ENCODE assay signal across 1 cellular context in the genomic region with DNA sequence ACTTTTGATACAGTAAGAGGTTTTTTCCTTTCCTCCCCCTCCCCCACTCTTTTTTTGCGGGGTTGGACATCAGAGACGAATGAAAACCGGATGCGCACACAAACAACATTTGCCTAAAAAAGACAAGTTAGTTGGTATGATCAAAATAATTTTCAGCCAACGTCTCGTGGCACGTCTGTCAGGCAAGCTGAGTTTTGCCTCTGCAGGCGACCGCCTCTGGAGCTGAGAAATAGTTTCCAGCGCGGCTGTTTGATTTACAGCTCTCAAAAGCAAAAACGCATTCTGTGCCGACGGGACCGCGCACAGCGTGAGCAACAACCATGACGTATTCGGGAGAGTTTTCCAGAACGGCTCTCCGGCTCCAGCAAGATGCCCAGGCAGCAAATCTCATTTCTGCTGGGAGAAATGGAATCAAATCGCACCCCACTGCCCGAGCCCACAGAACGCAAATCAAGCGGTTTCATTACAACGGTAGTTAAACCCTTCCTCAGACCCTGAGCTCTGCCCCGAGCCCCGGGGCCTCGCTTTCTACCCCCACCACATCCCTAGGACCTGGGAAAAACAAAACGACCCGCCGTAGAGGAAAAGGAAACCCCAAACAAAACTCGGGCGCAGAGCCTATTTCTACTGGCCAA.
TF ChIP-seq lines count a peak whose summit lies in the region.

No MANE protein-coding gene starts in this region.

TF ChIP-seq in HepG2, 621 proteins besides CTCF, POLR2A, EP300 and RAD21 (continued from another document and continues in another):
- TF ChIP-seq, protein P1, sequence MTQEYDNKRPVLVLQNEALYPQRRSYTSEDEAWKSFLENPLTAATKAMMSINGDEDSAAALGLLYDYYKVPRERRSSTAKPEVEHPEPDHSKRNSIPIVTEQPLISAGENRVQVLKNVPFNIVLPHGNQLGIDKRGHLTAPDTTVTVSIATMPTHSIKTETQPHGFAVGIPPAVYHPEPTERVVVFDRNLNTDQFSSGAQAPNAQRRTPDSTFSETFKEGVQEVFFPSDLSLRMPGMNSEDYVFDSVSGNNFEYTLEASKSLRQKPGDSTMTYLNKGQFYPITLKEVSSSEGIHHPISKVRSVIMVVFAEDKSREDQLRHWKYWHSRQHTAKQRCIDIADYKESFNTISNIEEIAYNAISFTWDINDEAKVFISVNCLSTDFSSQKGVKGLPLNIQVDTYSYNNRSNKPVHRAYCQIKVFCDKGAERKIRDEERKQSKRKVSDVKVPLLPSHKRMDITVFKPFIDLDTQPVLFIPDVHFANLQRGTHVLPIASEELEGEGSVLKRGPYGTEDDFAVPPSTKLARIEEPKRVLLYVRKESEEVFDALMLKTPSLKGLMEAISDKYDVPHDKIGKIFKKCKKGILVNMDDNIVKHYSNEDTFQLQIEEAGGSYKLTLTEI (CRISPR knock-in tag; conservative IDR thresholded peaks at IDR 0.05): no peak
- no peak for TF ChIP-seq NFIB (CRISPR knock-in tag; IDR thresholded peaks at IDR 0.05; ENCODE audit: borderline replicate concordance)
- TF ChIP-seq, protein P2, sequence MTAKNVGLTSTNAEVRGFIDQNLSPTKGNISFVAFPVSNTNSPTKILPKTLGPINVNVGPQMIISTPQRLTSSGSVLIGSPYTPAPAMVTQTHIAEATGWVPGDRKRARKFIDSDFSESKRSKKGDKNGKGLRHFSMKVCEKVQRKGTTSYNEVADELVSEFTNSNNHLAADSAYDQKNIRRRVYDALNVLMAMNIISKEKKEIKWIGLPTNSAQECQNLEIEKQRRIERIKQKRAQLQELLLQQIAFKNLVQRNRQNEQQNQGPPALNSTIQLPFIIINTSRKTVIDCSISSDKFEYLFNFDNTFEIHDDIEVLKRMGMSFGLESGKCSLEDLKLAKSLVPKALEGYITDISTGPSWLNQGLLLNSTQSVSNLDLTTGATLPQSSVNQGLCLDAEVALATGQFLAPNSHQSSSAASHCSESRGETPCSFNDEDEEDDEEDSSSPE (CRISPR knock-in tag; IDR thresholded peaks at IDR 0.05): no peak
- TF ChIP-seq, protein P3, sequence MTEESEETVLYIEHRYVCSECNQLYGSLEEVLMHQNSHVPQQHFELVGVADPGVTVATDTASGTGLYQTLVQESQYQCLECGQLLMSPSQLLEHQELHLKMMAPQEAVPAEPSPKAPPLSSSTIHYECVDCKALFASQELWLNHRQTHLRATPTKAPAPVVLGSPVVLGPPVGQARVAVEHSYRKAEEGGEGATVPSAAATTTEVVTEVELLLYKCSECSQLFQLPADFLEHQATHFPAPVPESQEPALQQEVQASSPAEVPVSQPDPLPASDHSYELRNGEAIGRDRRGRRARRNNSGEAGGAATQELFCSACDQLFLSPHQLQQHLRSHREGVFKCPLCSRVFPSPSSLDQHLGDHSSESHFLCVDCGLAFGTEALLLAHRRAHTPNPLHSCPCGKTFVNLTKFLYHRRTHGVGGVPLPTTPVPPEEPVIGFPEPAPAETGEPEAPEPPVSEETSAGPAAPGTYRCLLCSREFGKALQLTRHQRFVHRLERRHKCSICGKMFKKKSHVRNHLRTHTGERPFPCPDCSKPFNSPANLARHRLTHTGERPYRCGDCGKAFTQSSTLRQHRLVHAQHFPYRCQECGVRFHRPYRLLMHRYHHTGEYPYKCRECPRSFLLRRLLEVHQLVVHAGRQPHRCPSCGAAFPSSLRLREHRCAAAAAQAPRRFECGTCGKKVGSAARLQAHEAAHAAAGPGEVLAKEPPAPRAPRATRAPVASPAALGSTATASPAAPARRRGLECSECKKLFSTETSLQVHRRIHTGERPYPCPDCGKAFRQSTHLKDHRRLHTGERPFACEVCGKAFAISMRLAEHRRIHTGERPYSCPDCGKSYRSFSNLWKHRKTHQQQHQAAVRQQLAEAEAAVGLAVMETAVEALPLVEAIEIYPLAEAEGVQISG (CRISPR knock-in tag; IDR thresholded peaks at IDR 0.05): no peak
- TF ChIP-seq RFXANK (CRISPR knock-in tag; IDR thresholded peaks at IDR 0.05): no peak
- TF ChIP-seq, protein P4, sequence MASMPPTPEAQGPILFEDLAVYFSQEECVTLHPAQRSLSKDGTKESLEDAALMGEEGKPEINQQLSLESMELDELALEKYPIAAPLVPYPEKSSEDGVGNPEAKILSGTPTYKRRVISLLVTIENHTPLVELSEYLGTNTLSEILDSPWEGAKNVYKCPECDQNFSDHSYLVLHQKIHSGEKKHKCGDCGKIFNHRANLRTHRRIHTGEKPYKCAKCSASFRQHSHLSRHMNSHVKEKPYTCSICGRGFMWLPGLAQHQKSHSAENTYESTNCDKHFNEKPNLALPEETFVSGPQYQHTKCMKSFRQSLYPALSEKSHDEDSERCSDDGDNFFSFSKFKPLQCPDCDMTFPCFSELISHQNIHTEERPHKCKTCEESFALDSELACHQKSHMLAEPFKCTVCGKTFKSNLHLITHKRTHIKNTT (CRISPR knock-in tag; IDR thresholded peaks at IDR 0.05): no peak
- TF ChIP-seq ZFP1 (CRISPR knock-in tag; IDR thresholded peaks at IDR 0.05): no peak
- TF ChIP-seq AGO1 (IDR thresholded peaks at IDR 0.05; ENCODE audit: low read depth, low read length, poor library complexity, severe bottlenecking): no peak
- no peak for TF ChIP-seq KAT8 (CRISPR knock-in tag; IDR thresholded peaks at IDR 0.05)
- TF ChIP-seq ZNF30 (CRISPR knock-in tag; IDR thresholded peaks at IDR 0.05): no peak
- no peak for TF ChIP-seq GATAD2A (CRISPR knock-in tag; IDR thresholded peaks at IDR 0.05)
- 0 out of 2 replicates have a peak, but pooled peaks have one; percentile 18 for TF ChIP-seq NFATC3 (CRISPR knock-in tag; IDR thresholded peaks at IDR 0.05)
- no peak for TF ChIP-seq CBX1 (IDR thresholded peaks at IDR 0.05; ENCODE audit: low read depth)
- TF ChIP-seq ZSCAN20 (CRISPR knock-in tag; IDR thresholded peaks at IDR 0.05; ENCODE audit: borderline replicate concordance): 0 out of 2 replicates have a peak, but pooled peaks have one; percentile 30
- TF ChIP-seq, protein P5, sequence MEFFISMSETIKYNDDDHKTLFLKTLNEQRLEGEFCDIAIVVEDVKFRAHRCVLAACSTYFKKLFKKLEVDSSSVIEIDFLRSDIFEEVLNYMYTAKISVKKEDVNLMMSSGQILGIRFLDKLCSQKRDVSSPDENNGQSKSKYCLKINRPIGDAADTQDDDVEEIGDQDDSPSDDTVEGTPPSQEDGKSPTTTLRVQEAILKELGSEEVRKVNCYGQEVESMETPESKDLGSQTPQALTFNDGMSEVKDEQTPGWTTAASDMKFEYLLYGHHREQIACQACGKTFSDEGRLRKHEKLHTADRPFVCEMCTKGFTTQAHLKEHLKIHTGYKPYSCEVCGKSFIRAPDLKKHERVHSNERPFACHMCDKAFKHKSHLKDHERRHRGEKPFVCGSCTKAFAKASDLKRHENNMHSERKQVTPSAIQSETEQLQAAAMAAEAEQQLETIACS (CRISPR knock-in tag; IDR thresholded peaks at IDR 0.05): peak; percentile 27
- 0 out of 2 replicates have a peak, but pooled peaks have one; percentile 5 for TF ChIP-seq ZNF317 (CRISPR knock-in tag; IDR thresholded peaks at IDR 0.05)
- TF ChIP-seq KDM5B (CRISPR knock-in tag; IDR thresholded peaks at IDR 0.05; ENCODE audit: borderline replicate concordance): no peak
- TF ChIP-seq KDM2A (CRISPR knock-in tag; IDR thresholded peaks at IDR 0.05; ENCODE audit: borderline replicate concordance, low read depth): no peak
- TF ChIP-seq, protein P6, sequence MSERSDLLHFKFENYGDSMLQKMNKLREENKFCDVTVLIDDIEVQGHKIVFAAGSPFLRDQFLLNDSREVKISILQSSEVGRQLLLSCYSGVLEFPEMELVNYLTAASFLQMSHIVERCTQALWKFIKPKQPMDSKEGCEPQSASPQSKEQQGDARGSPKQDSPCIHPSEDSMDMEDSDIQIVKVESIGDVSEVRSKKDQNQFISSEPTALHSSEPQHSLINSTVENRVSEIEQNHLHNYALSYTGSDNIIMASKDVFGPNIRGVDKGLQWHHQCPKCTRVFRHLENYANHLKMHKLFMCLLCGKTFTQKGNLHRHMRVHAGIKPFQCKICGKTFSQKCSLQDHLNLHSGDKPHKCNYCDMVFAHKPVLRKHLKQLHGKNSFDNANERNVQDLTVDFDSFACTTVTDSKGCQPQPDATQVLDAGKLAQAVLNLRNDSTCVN (CRISPR knock-in tag; IDR thresholded peaks at IDR 0.05; ENCODE audit: borderline replicate concordance): no peak
- TF ChIP-seq, protein P7, sequence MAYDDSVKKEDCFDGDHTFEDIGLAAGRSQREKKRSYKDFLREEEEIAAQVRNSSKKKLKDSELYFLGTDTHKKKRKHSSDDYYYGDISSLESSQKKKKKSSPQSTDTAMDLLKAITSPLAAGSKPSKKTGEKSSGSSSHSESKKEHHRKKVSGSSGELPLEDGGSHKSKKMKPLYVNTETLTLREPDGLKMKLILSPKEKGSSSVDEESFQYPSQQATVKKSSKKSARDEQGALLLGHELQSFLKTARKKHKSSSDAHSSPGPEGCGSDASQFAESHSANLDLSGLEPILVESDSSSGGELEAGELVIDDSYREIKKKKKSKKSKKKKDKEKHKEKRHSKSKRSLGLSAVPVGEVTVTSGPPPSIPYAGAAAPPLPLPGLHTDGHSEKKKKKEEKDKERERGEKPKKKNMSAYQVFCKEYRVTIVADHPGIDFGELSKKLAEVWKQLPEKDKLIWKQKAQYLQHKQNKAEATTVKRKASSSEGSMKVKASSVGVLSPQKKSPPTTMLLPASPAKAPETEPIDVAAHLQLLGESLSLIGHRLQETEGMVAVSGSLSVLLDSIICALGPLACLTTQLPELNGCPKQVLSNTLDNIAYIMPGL (CRISPR knock-in tag; IDR thresholded peaks at IDR 0.05; ENCODE audit: borderline replicate concordance in 1 of 2, low read depth in 1 of 2): no peak
- TF ChIP-seq HES4 (CRISPR knock-in tag; IDR thresholded peaks at IDR 0.05; ENCODE audit: borderline replicate concordance): no peak
- no peak for TF ChIP-seq ARNT (IDR thresholded peaks at IDR 0.05)
- TF ChIP-seq, protein P8, sequence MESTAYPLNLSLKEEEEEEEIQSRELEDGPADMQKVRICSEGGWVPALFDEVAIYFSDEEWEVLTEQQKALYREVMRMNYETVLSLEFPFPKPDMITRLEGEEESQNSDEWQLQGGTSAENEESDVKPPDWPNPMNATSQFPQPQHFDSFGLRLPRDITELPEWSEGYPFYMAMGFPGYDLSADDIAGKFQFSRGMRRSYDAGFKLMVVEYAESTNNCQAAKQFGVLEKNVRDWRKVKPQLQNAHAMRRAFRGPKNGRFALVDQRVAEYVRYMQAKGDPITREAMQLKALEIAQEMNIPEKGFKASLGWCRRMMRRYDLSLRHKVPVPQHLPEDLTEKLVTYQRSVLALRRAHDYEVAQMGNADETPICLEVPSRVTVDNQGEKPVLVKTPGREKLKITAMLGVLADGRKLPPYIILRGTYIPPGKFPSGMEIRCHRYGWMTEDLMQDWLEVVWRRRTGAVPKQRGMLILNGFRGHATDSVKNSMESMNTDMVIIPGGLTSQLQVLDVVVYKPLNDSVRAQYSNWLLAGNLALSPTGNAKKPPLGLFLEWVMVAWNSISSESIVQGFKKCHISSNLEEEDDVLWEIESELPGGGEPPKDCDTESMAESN (CRISPR knock-in tag; conservative IDR thresholded peaks at IDR 0.05): no peak
- TF ChIP-seq, protein P9, sequence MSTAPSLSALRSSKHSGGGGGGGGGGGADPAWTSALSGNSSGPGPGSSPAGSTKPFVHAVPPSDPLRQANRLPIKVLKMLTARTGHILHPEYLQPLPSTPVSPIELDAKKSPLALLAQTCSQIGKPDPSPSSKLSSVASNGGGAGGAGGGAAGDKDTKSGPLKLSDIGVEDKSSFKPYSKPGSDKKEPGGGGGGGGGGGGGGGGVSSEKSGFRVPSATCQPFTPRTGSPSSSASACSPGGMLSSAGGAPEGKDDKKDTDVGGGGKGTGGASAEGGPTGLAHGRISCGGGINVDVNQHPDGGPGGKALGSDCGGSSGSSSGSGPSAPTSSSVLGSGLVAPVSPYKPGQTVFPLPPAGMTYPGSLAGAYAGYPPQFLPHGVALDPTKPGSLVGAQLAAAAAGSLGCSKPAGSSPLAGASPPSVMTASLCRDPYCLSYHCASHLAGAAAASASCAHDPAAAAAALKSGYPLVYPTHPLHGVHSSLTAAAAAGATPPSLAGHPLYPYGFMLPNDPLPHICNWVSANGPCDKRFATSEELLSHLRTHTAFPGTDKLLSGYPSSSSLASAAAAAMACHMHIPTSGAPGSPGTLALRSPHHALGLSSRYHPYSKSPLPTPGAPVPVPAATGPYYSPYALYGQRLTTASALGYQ (CRISPR knock-in tag; IDR thresholded peaks at IDR 0.05): 0 out of 2 replicates have a peak, but pooled peaks have one; percentile 16
- no peak for TF ChIP-seq TRIM24 (CRISPR knock-in tag; IDR thresholded peaks at IDR 0.05)
- TF ChIP-seq FOXA1 (IDR thresholded peaks at IDR 0.05): no peak
- TF ChIP-seq FOXA1 (CRISPR knock-in tag; IDR thresholded peaks at IDR 0.05): no peak
- TF ChIP-seq ZNF451 (CRISPR knock-in tag; IDR thresholded peaks at IDR 0.05): no peak
- TF ChIP-seq PTBP1 (IDR thresholded peaks at IDR 0.05; ENCODE audit: low read depth, low read length, poor library complexity, severe bottlenecking): no peak
- TF ChIP-seq, protein P10, sequence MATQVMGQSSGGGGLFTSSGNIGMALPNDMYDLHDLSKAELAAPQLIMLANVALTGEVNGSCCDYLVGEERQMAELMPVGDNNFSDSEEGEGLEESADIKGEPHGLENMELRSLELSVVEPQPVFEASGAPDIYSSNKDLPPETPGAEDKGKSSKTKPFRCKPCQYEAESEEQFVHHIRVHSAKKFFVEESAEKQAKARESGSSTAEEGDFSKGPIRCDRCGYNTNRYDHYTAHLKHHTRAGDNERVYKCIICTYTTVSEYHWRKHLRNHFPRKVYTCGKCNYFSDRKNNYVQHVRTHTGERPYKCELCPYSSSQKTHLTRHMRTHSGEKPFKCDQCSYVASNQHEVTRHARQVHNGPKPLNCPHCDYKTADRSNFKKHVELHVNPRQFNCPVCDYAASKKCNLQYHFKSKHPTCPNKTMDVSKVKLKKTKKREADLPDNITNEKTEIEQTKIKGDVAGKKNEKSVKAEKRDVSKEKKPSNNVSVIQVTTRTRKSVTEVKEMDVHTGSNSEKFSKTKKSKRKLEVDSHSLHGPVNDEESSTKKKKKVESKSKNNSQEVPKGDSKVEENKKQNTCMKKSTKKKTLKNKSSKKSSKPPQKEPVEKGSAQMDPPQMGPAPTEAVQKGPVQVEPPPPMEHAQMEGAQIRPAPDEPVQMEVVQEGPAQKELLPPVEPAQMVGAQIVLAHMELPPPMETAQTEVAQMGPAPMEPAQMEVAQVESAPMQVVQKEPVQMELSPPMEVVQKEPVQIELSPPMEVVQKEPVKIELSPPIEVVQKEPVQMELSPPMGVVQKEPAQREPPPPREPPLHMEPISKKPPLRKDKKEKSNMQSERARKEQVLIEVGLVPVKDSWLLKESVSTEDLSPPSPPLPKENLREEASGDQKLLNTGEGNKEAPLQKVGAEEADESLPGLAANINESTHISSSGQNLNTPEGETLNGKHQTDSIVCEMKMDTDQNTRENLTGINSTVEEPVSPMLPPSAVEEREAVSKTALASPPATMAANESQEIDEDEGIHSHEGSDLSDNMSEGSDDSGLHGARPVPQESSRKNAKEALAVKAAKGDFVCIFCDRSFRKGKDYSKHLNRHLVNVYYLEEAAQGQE (IDR thresholded peaks at IDR 0.05; ENCODE audit: borderline replicate concordance in 1 of 2, low read depth in 1 of 2, low read length in 2 of 2): no peak
- 0 out of 2 replicates have a peak, but pooled peaks have one; percentile 12 for TF ChIP-seq MTF1 (CRISPR knock-in tag; IDR thresholded peaks at IDR 0.05)
- no peak for TF ChIP-seq THAP11 (CRISPR knock-in tag; IDR thresholded peaks at IDR 0.05)
- no peak for TF ChIP-seq ZNF672 (CRISPR knock-in tag; IDR thresholded peaks at IDR 0.05)
- 0 out of 2 replicates have a peak, but pooled peaks have one; percentile 2 for TF ChIP-seq ZNF776 (CRISPR knock-in tag; IDR thresholded peaks at IDR 0.05)
- TF ChIP-seq GATA4 (IDR thresholded peaks at IDR 0.05; ENCODE audit: borderline replicate concordance, low read depth): 0 out of 2 replicates have a peak, but pooled peaks have one; percentile 24
- no peak for TF ChIP-seq MEF2D (CRISPR knock-in tag; IDR thresholded peaks at IDR 0.05)
- no peak for TF ChIP-seq SRSF9 (IDR thresholded peaks at IDR 0.05; ENCODE audit: borderline replicate concordance, insufficient read depth, low read depth, low read length, poor library complexity, severe bottlenecking)
